ENCODE assay signal across 8 cellular contexts in genomic region chr20:17680128-17680835, GRCh38. TPM values are rescaled to one million over a fixed set of nuclear protein-coding genes. Genes with fewer than 3 reads are reported as not detected.
DNase-seq lines count a peak whose midpoint lies in the region; ATAC-seq and TF ChIP-seq lines count a peak whose summit lies in the region.

No MANE protein-coding gene starts in this region.

- H2BK5ac ChIP-seq in neuronal stem cell (ENCODE audit: low read length): no peak overlapping the region

- H3K4ac ChIP-seq in neuronal stem cell (ENCODE audit: low read length): no peak overlapping the region

- peak overlapping the region in 1 of 2 donors; percentile 19 for H3K4me3 ChIP-seq in CD4-positive, alpha-beta memory T cell (ENCODE audit: low read length in 2 of 2)
- H3K4me3 ChIP-seq in WERI-Rb-1 (ENCODE audit: low read depth, low read length): peak overlapping the region; percentile 30
- H3K4me3 ChIP-seq in fibroblast of pulmonary artery (replicated peaks; ENCODE audit: low read depth, low read length): peak overlapping the region; percentile 84
- peak overlapping the region; percentile 71 to 98 for H3K4me3 ChIP-seq in neuronal stem cell (ENCODE audit: low read length in 2 of 2)

- no peaks in the 10 kb centered on the region for H3K9me3 Mint-ChIP-seq in CD4-positive, alpha-beta memory T cell

- H3K14ac ChIP-seq in neuronal stem cell (ENCODE audit: low read length): no peak overlapping the region

- H2BK15ac ChIP-seq in neuronal stem cell (ENCODE audit: low read length): no peak overlapping the region

- H4K91ac ChIP-seq in neuronal stem cell (ENCODE audit: low read depth, low read length, poor library complexity): no peak overlapping the region

- no peak overlapping the region for H4K8ac ChIP-seq in neuronal stem cell (ENCODE audit: low read depth, low read length)

- no peak overlapping the region for H2BK120ac ChIP-seq in neuronal stem cell (ENCODE audit: low read depth, low read length)

- peaks cover 12 to 32% (median 24%) of the 10 kb centered on the region in 4 donors for H3K4me1 Mint-ChIP-seq in CD4-positive, alpha-beta memory T cell

- CTCF ChIA-PET in CD4-positive, alpha-beta memory T cell (lab: Charles Lee; ENCODE audit: partially characterized antibody): interaction anchor here (0.6 to 6.3 kb wide), 12 partner anchors 11 to 317 kb away, joined by 3 to 53 read pairs (median 6); no protein-coding TSS in a partner anchor

- no peaks in the 10 kb centered on the region for H3K79me1 ChIP-seq in neuronal stem cell (ENCODE audit: low read depth, low read length)

- peak overlapping the region; percentile 50 to 90 (median 74) for H3K27ac Mint-ChIP-seq in CD4-positive, alpha-beta memory T cell

- no peak for ATAC-seq in HG02938 (IDR thresholded peaks at IDR 0.05; ENCODE audit: unreplicated experiment)

- WGBS in neuronal stem cell (ENCODE audit: extremely low coverage in 2 of 2, insufficient read length in 2 of 2, insufficient replicate concordance in 1 of 2), 2 donors: no CpG with 5 or more reads among the region's 23 CpGs

- no peaks in the 10 kb centered on the region for H3K27me3 ChIP-seq in CD4-positive, alpha-beta memory T cell (ENCODE audit: insufficient read depth, low read length)
- H3K27me3 ChIP-seq in WERI-Rb-1 (ENCODE audit: insufficient read depth, low read depth, severe bottlenecking) (no peaks in the 10 kb centered on the region), neuronal stem cell (ENCODE audit: control insufficient read depth in 3 of 3, insufficient read depth in 3 of 3, low read depth in 1 of 3, low read length in 3 of 3) (peaks cover 0 to 17% (median 2%) of the 10 kb centered on the region in 3 experiments)

- peak overlapping the region; percentile 46 for H2BK12ac ChIP-seq in neuronal stem cell (ENCODE audit: low read length)

- H3K23ac ChIP-seq in neuronal stem cell (ENCODE audit: low read depth, low read length, poor library complexity): no peak overlapping the region

- peak overlapping the region; percentile 94 for H2AFZ ChIP-seq in neuronal stem cell (ENCODE audit: low read length)

- intact Hi-C loops in CD4-positive, alpha-beta memory T cell (cut with micrococcal nuclease): no loop called here

- H3K36me3 Mint-ChIP-seq in CD4-positive, alpha-beta memory T cell: peaks cover 0 to 12% of the 10 kb centered on the region in 2 donors

- TF ChIP-seq CTCF in WERI-Rb-1 (IDR thresholded peaks at IDR 0.05; ENCODE audit: low read depth, low read length): no peak
- no peak for TF ChIP-seq CTCF in fibroblast of pulmonary artery (IDR thresholded peaks at IDR 0.05; ENCODE audit: low read length, missing control alignments)

- peak overlapping the region; percentile 74 to 90 (median 84) for H3K4me3 Mint-ChIP-seq in CD4-positive, alpha-beta memory T cell

- H3K27me3 Mint-ChIP-seq in CD4-positive, alpha-beta memory T cell: peaks cover 8 to 10% of the 10 kb centered on the region in 2 donors

- POLR2A ChIA-PET in CD4-positive, alpha-beta memory T cell (lab: Charles Lee; ENCODE audit: partially characterized antibody): interaction anchor here (0.5 to 4.2 kb wide), 5 partner anchors 14 to 315 kb away, joined by 3 to 77 read pairs (median 3); partner anchors contain the start of genes DSTN, MGME1 and SNX5

- H3K36me3 ChIP-seq in CD4-positive, alpha-beta memory T cell (ENCODE audit: insufficient read depth, low read length): no peaks in the 10 kb centered on the region
- H3K36me3 ChIP-seq in WERI-Rb-1 (no peaks in the 10 kb centered on the region; the same call in 1 of the 2 replicates), neuronal stem cell (replicated peaks in 1 of 2; ENCODE audit: control insufficient read depth in 2 of 2, insufficient read depth in 2 of 2, low read length in 2 of 2) (no peaks in the 10 kb centered on the region)

- peaks cover 22% of the 10 kb centered on the region for H3K4me1 ChIP-seq in CD4-positive, alpha-beta memory T cell (ENCODE audit: insufficient read depth, low read length)
- peaks cover 0 to 9% of the 10 kb centered on the region in 2 donors for H3K4me1 ChIP-seq in neuronal stem cell (ENCODE audit: control insufficient read depth in 2 of 2, insufficient read depth in 1 of 2, low read depth in 1 of 2, low read length in 2 of 2)

- H3K27ac ChIP-seq in CD4-positive, alpha-beta memory T cell (ENCODE audit: low read depth, low read length): peak overlapping the region; percentile 45
- H3K27ac ChIP-seq in WERI-Rb-1 (no peak overlapping the region), neuronal stem cell (replicated peaks; ENCODE audit: low read length) (no peak overlapping the region)

- no peak for DNase-seq in CD4-positive, alpha-beta memory T cell
- DNase-seq in HPDE6-E6E7 (ENCODE audit: extremely low spot score): peak; percentile 81
- peak; percentile 27 for DNase-seq in WERI-Rb-1
- DNase-seq in fibroblast of pulmonary artery (ENCODE audit: low read depth): peak; percentile 84
- DNase-seq in neuronal stem cell (ENCODE audit: low spot score): peak; percentile 20
- DNase-seq in epidermal melanocyte (ENCODE audit: insufficient read length, low spot score): no peak
- no peak for DNase-seq in NCI-H1436 (lab: John Stamatoyannopoulos, UW)

- H3K9ac ChIP-seq in neuronal stem cell (ENCODE audit: low read depth, low read length, poor library complexity): peak overlapping the region; percentile 63

- H3K4me2 ChIP-seq in neuronal stem cell (ENCODE audit: insufficient read depth, low read length, poor library complexity, severe bottlenecking): peak overlapping the region; percentile 94

- H2AK5ac ChIP-seq in neuronal stem cell (ENCODE audit: low read depth, low read length): peak overlapping the region; percentile 42

- no peaks in the 10 kb centered on the region for H3K9me3 ChIP-seq in CD4-positive, alpha-beta memory T cell (ENCODE audit: control insufficient read depth in 1 of 2, low read length in 2 of 2)
- H3K9me3 ChIP-seq in WERI-Rb-1 (ENCODE audit: severe bottlenecking) (no peaks in the 10 kb centered on the region), neuronal stem cell (replicated peaks in 1 of 2; ENCODE audit: control insufficient read depth in 2 of 2, insufficient read depth in 1 of 2, low read depth in 1 of 2, low read length in 2 of 2) (no peaks in the 10 kb centered on the region)

- peak overlapping the region; percentile 86 for H3K18ac ChIP-seq in neuronal stem cell (ENCODE audit: low read length)

RNA-seq across cellular contexts. Expression of gene RRBP1, which starts 1.8 kb away (rescaled TPM):
- total RNA-seq in CD4-positive, alpha-beta memory T cell: 10 to 100 TPM; 28.0 to 33.7 TPM
- 10 to 100 TPM in 1 of 2 donors, under 1 TPM in 1; 0.63 to 13.9 TPM for polyA plus RNA-seq in CD4-positive, alpha-beta memory T cell
- polyA plus RNA-seq in neuronal stem cell (2013, experiment 1 of 2): 22.3 TPM
- polyA plus RNA-seq in neuronal stem cell (2013, experiment 2 of 2): 23.5 TPM

RNA-seq across cellular contexts. Expression of gene BANF2, which starts 19.5 kb away (rescaled TPM):
- total RNA-seq in CD4-positive, alpha-beta memory T cell: not detected
- polyA plus RNA-seq in CD4-positive, alpha-beta memory T cell: not detected
- polyA plus RNA-seq in neuronal stem cell (2013, experiment 1 of 2): not detected
- not detected for polyA plus RNA-seq in neuronal stem cell (2013, experiment 2 of 2)

Comparison
In these comparisons a context has a peak if more than half of its experiments do, and no peak if none do; other contexts are left out.
1. DNase-seq: peak in HPDE6-E6E7 (single experiment), WERI-Rb-1 (single experiment), fibroblast of pulmonary artery (single experiment) and neuronal stem cell (single experiment); none in CD4-positive, alpha-beta memory T cell (0 of 5), epidermal melanocyte (single experiment) and NCI-H1436 (single experiment).